In the genomic region with DNA sequence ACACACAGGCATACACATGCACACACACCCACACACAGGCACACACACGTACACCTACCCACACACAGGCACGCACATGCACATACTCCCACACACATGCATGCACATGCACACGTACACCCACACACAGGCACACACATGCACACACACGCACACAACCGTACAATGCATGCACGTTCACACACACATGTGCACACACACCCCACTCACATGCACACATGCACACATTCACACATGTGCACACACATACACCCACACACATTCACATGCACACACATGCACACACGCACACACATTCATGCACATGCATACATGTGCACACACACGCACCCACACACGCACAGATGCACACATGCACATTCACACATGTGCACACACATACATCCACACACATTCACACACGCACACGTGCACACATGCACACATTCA, we compare ENCODE assay signal across 1 cellular context.
TF ChIP-seq lines count a peak whose summit lies in the region.

No MANE protein-coding gene starts in this region.

TF ChIP-seq in WTC11, 78 proteins besides CTCF, POLR2A, EP300 and RAD21 (continued from another document):
- TF ChIP-seq, protein P1, sequence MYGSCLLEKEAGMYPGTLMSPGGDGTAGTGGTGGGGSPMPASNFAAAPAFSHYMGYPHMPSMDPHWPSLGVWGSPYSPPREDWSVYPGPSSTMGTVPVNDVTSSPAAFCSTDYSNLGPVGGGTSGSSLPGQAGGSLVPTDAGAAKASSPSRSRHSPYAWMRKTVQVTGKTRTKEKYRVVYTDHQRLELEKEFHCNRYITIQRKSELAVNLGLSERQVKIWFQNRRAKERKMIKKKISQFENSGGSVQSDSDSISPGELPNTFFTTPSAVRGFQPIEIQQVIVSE (CRISPR knock-in tag; IDR thresholded peaks at IDR 0.05; ENCODE audit: borderline replicate concordance): no peak
- TF ChIP-seq SP1 (CRISPR knock-in tag; conservative IDR thresholded peaks at IDR 0.05): no peak
- TF ChIP-seq MXD4 (CRISPR knock-in tag; IDR thresholded peaks at IDR 0.05; ENCODE audit: borderline replicate concordance): no peak
- TF ChIP-seq, protein P2, sequence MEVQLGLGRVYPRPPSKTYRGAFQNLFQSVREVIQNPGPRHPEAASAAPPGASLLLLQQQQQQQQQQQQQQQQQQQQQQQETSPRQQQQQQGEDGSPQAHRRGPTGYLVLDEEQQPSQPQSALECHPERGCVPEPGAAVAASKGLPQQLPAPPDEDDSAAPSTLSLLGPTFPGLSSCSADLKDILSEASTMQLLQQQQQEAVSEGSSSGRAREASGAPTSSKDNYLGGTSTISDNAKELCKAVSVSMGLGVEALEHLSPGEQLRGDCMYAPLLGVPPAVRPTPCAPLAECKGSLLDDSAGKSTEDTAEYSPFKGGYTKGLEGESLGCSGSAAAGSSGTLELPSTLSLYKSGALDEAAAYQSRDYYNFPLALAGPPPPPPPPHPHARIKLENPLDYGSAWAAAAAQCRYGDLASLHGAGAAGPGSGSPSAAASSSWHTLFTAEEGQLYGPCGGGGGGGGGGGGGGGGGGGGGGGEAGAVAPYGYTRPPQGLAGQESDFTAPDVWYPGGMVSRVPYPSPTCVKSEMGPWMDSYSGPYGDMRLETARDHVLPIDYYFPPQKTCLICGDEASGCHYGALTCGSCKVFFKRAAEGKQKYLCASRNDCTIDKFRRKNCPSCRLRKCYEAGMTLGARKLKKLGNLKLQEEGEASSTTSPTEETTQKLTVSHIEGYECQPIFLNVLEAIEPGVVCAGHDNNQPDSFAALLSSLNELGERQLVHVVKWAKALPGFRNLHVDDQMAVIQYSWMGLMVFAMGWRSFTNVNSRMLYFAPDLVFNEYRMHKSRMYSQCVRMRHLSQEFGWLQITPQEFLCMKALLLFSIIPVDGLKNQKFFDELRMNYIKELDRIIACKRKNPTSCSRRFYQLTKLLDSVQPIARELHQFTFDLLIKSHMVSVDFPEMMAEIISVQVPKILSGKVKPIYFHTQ (CRISPR knock-in tag; IDR thresholded peaks at IDR 0.05): no peak
- no peak for TF ChIP-seq ZNF121 (CRISPR knock-in tag; IDR thresholded peaks at IDR 0.05)
- no peak for TF ChIP-seq EMX1 (CRISPR knock-in tag; IDR thresholded peaks at IDR 0.05)
- no peak for TF ChIP-seq TEAD1 (CRISPR knock-in tag; IDR thresholded peaks at IDR 0.05)
- TF ChIP-seq, protein P3, sequence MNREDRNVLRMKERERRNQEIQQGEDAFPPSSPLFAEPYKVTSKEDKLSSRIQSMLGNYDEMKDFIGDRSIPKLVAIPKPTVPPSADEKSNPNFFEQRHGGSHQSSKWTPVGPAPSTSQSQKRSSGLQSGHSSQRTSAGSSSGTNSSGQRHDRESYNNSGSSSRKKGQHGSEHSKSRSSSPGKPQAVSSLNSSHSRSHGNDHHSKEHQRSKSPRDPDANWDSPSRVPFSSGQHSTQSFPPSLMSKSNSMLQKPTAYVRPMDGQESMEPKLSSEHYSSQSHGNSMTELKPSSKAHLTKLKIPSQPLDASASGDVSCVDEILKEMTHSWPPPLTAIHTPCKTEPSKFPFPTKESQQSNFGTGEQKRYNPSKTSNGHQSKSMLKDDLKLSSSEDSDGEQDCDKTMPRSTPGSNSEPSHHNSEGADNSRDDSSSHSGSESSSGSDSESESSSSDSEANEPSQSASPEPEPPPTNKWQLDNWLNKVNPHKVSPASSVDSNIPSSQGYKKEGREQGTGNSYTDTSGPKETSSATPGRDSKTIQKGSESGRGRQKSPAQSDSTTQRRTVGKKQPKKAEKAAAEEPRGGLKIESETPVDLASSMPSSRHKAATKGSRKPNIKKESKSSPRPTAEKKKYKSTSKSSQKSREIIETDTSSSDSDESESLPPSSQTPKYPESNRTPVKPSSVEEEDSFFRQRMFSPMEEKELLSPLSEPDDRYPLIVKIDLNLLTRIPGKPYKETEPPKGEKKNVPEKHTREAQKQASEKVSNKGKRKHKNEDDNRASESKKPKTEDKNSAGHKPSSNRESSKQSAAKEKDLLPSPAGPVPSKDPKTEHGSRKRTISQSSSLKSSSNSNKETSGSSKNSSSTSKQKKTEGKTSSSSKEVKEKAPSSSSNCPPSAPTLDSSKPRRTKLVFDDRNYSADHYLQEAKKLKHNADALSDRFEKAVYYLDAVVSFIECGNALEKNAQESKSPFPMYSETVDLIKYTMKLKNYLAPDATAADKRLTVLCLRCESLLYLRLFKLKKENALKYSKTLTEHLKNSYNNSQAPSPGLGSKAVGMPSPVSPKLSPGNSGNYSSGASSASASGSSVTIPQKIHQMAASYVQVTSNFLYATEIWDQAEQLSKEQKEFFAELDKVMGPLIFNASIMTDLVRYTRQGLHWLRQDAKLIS (CRISPR knock-in tag; IDR thresholded peaks at IDR 0.05; ENCODE audit: borderline replicate concordance): no peak
- no peak for TF ChIP-seq ZNF232 (CRISPR knock-in tag; IDR thresholded peaks at IDR 0.05)
- TF ChIP-seq JUN (CRISPR knock-in tag; IDR thresholded peaks at IDR 0.05): no peak
- TF ChIP-seq ZNF416 (CRISPR knock-in tag; IDR thresholded peaks at IDR 0.05): no peak
